ENCODE assay signal across 12 cellular contexts in genomic region chr5:141519605-141520288, GRCh38. TPM values are rescaled to one million over a fixed set of nuclear protein-coding genes. Genes with fewer than 3 reads are reported as not detected.
A peak's percentile ranks its signal among the peaks of the same experiment; 100 is the strongest.
DNase-seq lines count a peak whose midpoint lies in the region; ATAC-seq and TF ChIP-seq lines count a peak whose summit lies in the region.
"Had no signal": no experiment of that assay in that cellular context is flagged by ENCODE, and none has a peak within 500 bp of the region (broad histone marks: within the 10 kb centered on the region; RNA-seq: fewer than 3 reads in every experiment).

No MANE protein-coding gene starts in this region.

- no TSS peak for BruUV-seq in MCF 10A (replicated peaks; lab: Mats Ljungman, UMichigan)

- TF ChIP-seq POLR2A in breast epithelium (IDR thresholded peaks at IDR 0.05) = no peak
- TF ChIP-seq POLR2A in gastroesophageal sphincter (IDR thresholded peaks at IDR 0.05) = no peak

- no peak overlapping the region for H3K4me3 ChIP-seq in breast epithelium
- H3K4me3 ChIP-seq in gastroesophageal sphincter = no peak overlapping the region
- H3K4me3 ChIP-seq in subcutaneous abdominal adipose tissue (ENCODE audit: low read depth in 1 of 5, low read length in 5 of 5) = no peak overlapping the region
- no peak overlapping the region for H3K4me3 ChIP-seq in dorsolateral prefrontal cortex

- 49 to 52% methylated on average over 2 of the region's 2 CpGs for WGBS in gastroesophageal sphincter (ENCODE audit: low coverage in 1 of 2), 2 donors

- H3K27me3 Mint-ChIP-seq in MCF 10A (ENCODE audit: insufficient read depth, unreplicated experiment) (no peaks in the 10 kb centered on the region), T-helper 17 cell (no peaks in the 10 kb centered on the region)

- no peak for DNase-seq in MCF 10A (ENCODE audit: unreplicated experiment)
- no peak for DNase-seq in breast epithelium (ENCODE audit: low spot score in 2 of 2)
- DNase-seq in T-helper 17 cell = no peak
- no peak for DNase-seq in dorsolateral prefrontal cortex
- DNase-seq in HEK293T (ENCODE audit: extremely low spot score) = no peak
- DNase-seq: activated naive CD4-positive, alpha-beta T cell treated with anti-CD3 and anti-CD28 coated beads, Interleukin-2, amount 50 U/mL, for 16 hours; DMS 273 treated with DMSO at 0.1 percent for 48 hours; NCI-H2171; nucleus accumbens had no signal

- TF ChIP-seq CTCF in MCF 10A (IDR thresholded peaks at IDR 0.05; ENCODE audit: unreplicated experiment) = no peak
- no peak for TF ChIP-seq CTCF in breast epithelium (IDR thresholded peaks at IDR 0.05)
- no peak for TF ChIP-seq CTCF in gastroesophageal sphincter (IDR thresholded peaks at IDR 0.05)
- TF ChIP-seq CTCF in dorsolateral prefrontal cortex (IDR thresholded peaks at IDR 0.05 in 54 of 56, conservative IDR thresholded peaks at IDR 0.05 in 2 of 56; ENCODE audit: low read depth in 1 of 56, partially characterized antibody in 56 of 56) = no peak

- H3K36me3 ChIP-seq in breast epithelium = no peaks in the 10 kb centered on the region
- H3K36me3 ChIP-seq in gastroesophageal sphincter = peaks cover 0 to 38% of the 10 kb centered on the region in 2 donors
- H3K36me3 ChIP-seq in subcutaneous abdominal adipose tissue (ENCODE audit: control insufficient read depth in 5 of 5, insufficient read depth in 5 of 5, low read length in 5 of 5) = peaks cover 2 to 17% (median 13%) of the 10 kb centered on the region in 5 donors

- POLR2A ChIA-PET in MCF 10A (lab: Yijun Ruan, JAX) (interaction anchor here (1.4 to 13.3 kb wide), 3 partner anchors 38 to 44 kb away, joined by 5 to 167 read pairs (median 70); partner anchors contain the start of gene PCDHGC3), HEK293T (lab: Yijun Ruan, JAX) (no interaction called here)

- H3K4me1 Mint-ChIP-seq in MCF 10A (ENCODE audit: insufficient read depth, unreplicated experiment) (peaks cover 58% of the 10 kb centered on the region), T-helper 17 cell (peaks cover 14% of the 10 kb centered on the region)

- peak overlapping the region; percentile 82 for H3K27ac Mint-ChIP-seq in MCF 10A (ENCODE audit: low read depth, unreplicated experiment)
- peak overlapping the region; percentile 57 for H3K27ac Mint-ChIP-seq in T-helper 17 cell

- no peaks in the 10 kb centered on the region for H3K27me3 ChIP-seq in breast epithelium
- no peaks in the 10 kb centered on the region for H3K27me3 ChIP-seq in gastroesophageal sphincter
- no peaks in the 10 kb centered on the region for H3K27me3 ChIP-seq in subcutaneous abdominal adipose tissue (ENCODE audit: control insufficient read depth in 5 of 5, insufficient read depth in 4 of 5, low read length in 5 of 5)
- H3K27me3 ChIP-seq in dorsolateral prefrontal cortex = peaks cover 0 to 18% (median 0%) of the 10 kb centered on the region in 45 donors

- CTCF ChIA-PET in MCF 10A (lab: Yijun Ruan, JAX) = interaction anchor here (0.7 to 15.4 kb wide), 11 partner anchors 8 to 385 kb away, joined by 3 to 191 read pairs (median 6); partner anchors contain the start of genes PCDHB5, PCDHGB7, PCDHGC3 and TAF7
- CTCF ChIA-PET in HEK293T (lab: Yijun Ruan, JAX) = interaction anchor here (0.6 to 1.4 kb wide), 3 partner anchors 12 to 132 kb away, joined by 3 to 4 read pairs (median 3); no protein-coding TSS in a partner anchor

- no peaks in the 10 kb centered on the region for H3K9me3 Mint-ChIP-seq in MCF 10A (ENCODE audit: unreplicated experiment)

- H3K36me3 Mint-ChIP-seq in MCF 10A (ENCODE audit: insufficient read depth, unreplicated experiment) = peaks cover 74% of the 10 kb centered on the region
- H3K36me3 Mint-ChIP-seq in T-helper 17 cell (ENCODE audit: low read depth) = peaks cover 2% of the 10 kb centered on the region

- H3K9ac ChIP-seq in subcutaneous abdominal adipose tissue (ENCODE audit: low read length in 5 of 5) = no peak overlapping the region

- intact Hi-C loops in MCF 10A (cut with micrococcal nuclease) (loop anchor here (5.0 kb wide), 1 partner anchor 477 kb away; no protein-coding TSS in a partner anchor), breast epithelium (cut with DNase I; ENCODE audit: low total_unique reads) (no loop called here), dorsolateral prefrontal cortex (cut with DNase I) (loop anchor here (5.0 to 10.0 kb wide), 3 partner anchors 32 to 105 kb away; partner anchors contain the start of genes PCDHGA10 (in 1 of the 2), PCDHGB7 (in 1 of the 2), PCDHGC4 (in 1 of the 2) and PCDHGC5 (in 1 of the 2))

- no peak for ATAC-seq in T-helper 17 cell
- ATAC-seq in gastroesophageal sphincter = no peak
- ATAC-seq in HG03159 (IDR thresholded peaks at IDR 0.05; ENCODE audit: unreplicated experiment) = no peak

- H3K9me3 ChIP-seq in breast epithelium (no peaks in the 10 kb centered on the region), T-helper 17 cell (ENCODE audit: control insufficient read depth, low read length, poor library complexity, severe bottlenecking) (no peaks in the 10 kb centered on the region), gastroesophageal sphincter (no peaks in the 10 kb centered on the region), subcutaneous abdominal adipose tissue (ENCODE audit: control insufficient read depth in 5 of 5, low read length in 5 of 5) (no peaks in the 10 kb centered on the region)

- H3K27ac ChIP-seq in breast epithelium = peak overlapping the region in 1 of 2 donors; percentile 92
- peak overlapping the region in 3 of 4 donors; percentile 36 to 73 (median 59) for H3K27ac ChIP-seq in gastroesophageal sphincter
- H3K27ac ChIP-seq in subcutaneous abdominal adipose tissue (ENCODE audit: low read depth, low read length) = peak overlapping the region; percentile 57
- H3K27ac ChIP-seq in dorsolateral prefrontal cortex = peak overlapping the region in 25 of 59 donors; percentile 18 to 87 (median 78)

- H3K4me3 Mint-ChIP-seq in MCF 10A (ENCODE audit: unreplicated experiment) (no peak overlapping the region), T-helper 17 cell (no peak overlapping the region)

- H3K4me1 ChIP-seq in breast epithelium (peaks cover under 1 to 14% of the 10 kb centered on the region in 2 donors), gastroesophageal sphincter (peaks cover 2 to 82% (median 32%) of the 10 kb centered on the region in 3 donors), subcutaneous abdominal adipose tissue (ENCODE audit: control insufficient read depth in 5 of 5, insufficient read depth in 5 of 5, low read length in 5 of 5) (peaks cover 16 to 72% (median 39%) of the 10 kb centered on the region in 5 donors)

- no peak for TF ChIP-seq EP300 in gastroesophageal sphincter (IDR thresholded peaks at IDR 0.05)

TF ChIP-seq in HEK293T, 16 proteins besides CTCF, POLR2A, EP300 and RAD21:
- TF ChIP-seq HDGF (IDR thresholded peaks at IDR 0.05; ENCODE audit: borderline replicate concordance) (no peak), NFRKB (IDR thresholded peaks at IDR 0.05) (no peak), PKNOX1 (IDR thresholded peaks at IDR 0.05) (no peak), FOXK2 (IDR thresholded peaks at IDR 0.05) (no peak), ARNT (IDR thresholded peaks at IDR 0.05) (no peak), SUZ12 (IDR thresholded peaks at IDR 0.05) (no peak), LEF1 (IDR thresholded peaks at IDR 0.05; ENCODE audit: borderline replicate concordance) (no peak), SP1 (IDR thresholded peaks at IDR 0.05) (no peak), L3MBTL2 (conservative IDR thresholded peaks at IDR 0.05) (no peak)

RNA-seq across cellular contexts. Expression of gene PCDHGC5, which starts 30.9 kb away (rescaled TPM):
- total RNA-seq in MCF 10A (2022) = 0.61 and 0.69 TPM in 2 replicates
- 1 to 10 TPM; 2.1 to 3.5 (median 3.3) TPM for total RNA-seq in breast epithelium
- not detected for total RNA-seq in T-helper 17 cell
- total RNA-seq in gastroesophageal sphincter = 1 to 10 TPM in 3 of 4 donors, under 1 TPM in 1; 0.07 to 5.1 (median 1.8) TPM
- total RNA-seq in dorsolateral prefrontal cortex = 10 to 100 TPM; 21.8 to 82.1 (median 50.7) TPM

RNA-seq across cellular contexts. Expression of gene PCDHGC4, which starts 34.9 kb away (rescaled TPM):
- 0.40 and 1.7 TPM in 2 replicates for total RNA-seq in MCF 10A (2022)
- 1 to 10 TPM; 2.6 to 6.2 (median 6.0) TPM for total RNA-seq in breast epithelium
- total RNA-seq in T-helper 17 cell = not detected
- total RNA-seq in gastroesophageal sphincter = 10 to 100 TPM in 1 of 4 donors, 1 to 10 TPM in 2, under 1 TPM in 1; 0.10 to 12.9 (median 2.4) TPM
- total RNA-seq in dorsolateral prefrontal cortex = 10 to 100 TPM in 118 of 120 experiments, 1 to 10 TPM in 2; 9.0 to 35.3 (median 19.4) TPM

RNA-seq across cellular contexts. Expression of gene PCDHGC3, which starts 44.0 kb away (rescaled TPM):
- 17.3 and 31.7 TPM in 2 replicates for total RNA-seq in MCF 10A (2022)
- 10 to 100 TPM; 29.6 to 41.6 (median 35.1) TPM for total RNA-seq in breast epithelium
- total RNA-seq in T-helper 17 cell = not detected
- total RNA-seq in gastroesophageal sphincter = 10 to 100 TPM; 52.6 to 95.6 (median 63.2) TPM
- total RNA-seq in dorsolateral prefrontal cortex = 100 to 1,000 TPM in 119 of 120 experiments, 10 to 100 TPM in 1; 96.7 to 415 (median 161) TPM

Comparison
In these comparisons a context has a peak if more than half of its experiments do, and no peak if none do; other contexts are left out.
1. RNA of gene PCDHGC3, which starts 44.0 kb away (total RNA-seq): 96.7 to 415 TPM in dorsolateral prefrontal cortex, 52.6 to 95.6 TPM in gastroesophageal sphincter, 29.6 to 41.6 TPM in breast epithelium and 17.3 to 31.7 TPM in MCF 10A; not detected in T-helper 17 cell; every median in the first group is over 10 times any median in the second.